Comparison of ENCODE assay signal across 8 cellular contexts in the genomic region with DNA sequence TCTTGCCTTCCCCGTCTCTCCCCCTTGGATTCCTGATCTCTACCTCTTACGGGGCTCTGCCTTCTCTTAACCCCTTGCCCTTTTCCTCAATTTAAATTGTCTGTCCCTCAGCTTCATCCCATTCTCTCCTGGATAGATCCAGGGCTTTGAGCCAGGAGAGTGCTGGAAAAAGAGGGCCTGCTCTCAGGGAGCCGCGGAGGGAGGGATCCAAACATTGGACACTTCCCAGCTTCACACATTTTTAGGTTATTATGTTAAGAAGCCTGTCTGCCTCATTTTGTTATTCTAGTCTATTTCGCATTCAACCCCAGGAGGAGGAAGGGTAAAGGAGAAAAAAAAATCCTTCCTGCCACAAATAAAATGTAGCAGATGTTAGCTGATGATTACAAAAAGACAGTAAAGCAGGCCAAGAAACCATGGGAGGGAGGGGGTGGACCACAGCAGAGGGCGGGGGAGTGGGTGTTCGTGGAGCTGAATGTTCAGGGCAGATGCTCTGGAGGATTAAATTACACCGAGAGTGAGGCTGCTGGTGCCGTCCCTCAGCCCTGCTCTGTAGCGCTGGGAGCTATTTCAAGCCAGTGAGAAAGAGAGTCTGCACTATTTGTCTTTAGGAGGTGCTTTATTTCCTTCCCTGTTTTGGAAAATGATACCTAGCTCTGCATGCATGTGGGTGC.
DNase-seq lines count a peak whose midpoint lies in the region; ATAC-seq and TF ChIP-seq lines count a peak whose summit lies in the region.

No MANE protein-coding gene starts in this region.

- no peaks in the 10 kb centered on the region for H4K20me1 ChIP-seq in PC-3 (ENCODE audit: low read length)

- H3K36me3 ChIP-seq in adipocyte (ENCODE audit: control insufficient read depth, insufficient read depth, low read length, severe bottlenecking) (no peaks in the 10 kb centered on the region), left ventricle myocardium inferior (no peaks in the 10 kb centered on the region), PC-3 (ENCODE audit: low read depth, low read length) (no peaks in the 10 kb centered on the region)

- H3F3A ChIP-seq in PC-3 (ENCODE audit: low read length, unreplicated experiment), result no peaks in the 10 kb centered on the region

- POLR2A ChIA-PET in PC-3 (lab: Charles Lee; ENCODE audit: unreplicated experiment), result no interaction called here

- H3K4me2 ChIP-seq in PC-3 (ENCODE audit: low read length), result no peak overlapping the region

- H3K4me3 ChIP-seq in adipocyte (ENCODE audit: low read length), result peak overlapping the region; percentile 65
- no peak overlapping the region for H3K4me3 ChIP-seq in left ventricle myocardium inferior
- H3K4me3 ChIP-seq in skeletal muscle cell (ENCODE audit: low read depth, low read length), result peak overlapping the region; percentile 2
- no peak overlapping the region for H3K4me3 ChIP-seq in PC-3 (ENCODE audit: low read length)

- BruUV-seq in PC-3 (replicated peaks; lab: Mats Ljungman, UMichigan), result no TSS peak

- no peaks in the 10 kb centered on the region for H3K79me2 ChIP-seq in PC-3 (ENCODE audit: low read length)

- H3K4me1 ChIP-seq in adipocyte (ENCODE audit: control insufficient read depth, insufficient read depth, low read length) (peaks cover 53% of the 10 kb centered on the region), left ventricle myocardium inferior (peaks cover 35% of the 10 kb centered on the region), PC-3 (ENCODE audit: insufficient read depth, low read length) (peaks cover 45% of the 10 kb centered on the region)

- CTCF ChIA-PET in PC-3 (lab: Charles Lee), result interaction anchor here (0.6 kb wide), 1 partner anchor 23 kb away, joined by 3 read pairs; no protein-coding TSS in a partner anchor

- H3K27ac ChIP-seq in left ventricle myocardium inferior (replicated peaks), result peak overlapping the region; percentile 74
- no peak overlapping the region; the same call in 1 of the 2 replicates for H3K27ac ChIP-seq in PC-3 (ENCODE audit: low read length)

- no peak for TF ChIP-seq CTCF in left ventricle myocardium inferior (IDR thresholded peaks at IDR 0.05; ENCODE audit: borderline replicate concordance)
- no peak for TF ChIP-seq CTCF in PC-3 (conservative IDR thresholded peaks at IDR 0.05; ENCODE audit: low read depth, low read length)

- intact Hi-C loops in left ventricle myocardium inferior (cut with micrococcal nuclease), result no loop called here
- intact Hi-C loops in PC-3 (cut with micrococcal nuclease), result loop anchor here (5.0 kb wide), 1 partner anchor 82 kb away; the partner anchor contains the start of gene SUB1

- H3K27me3 ChIP-seq in adipocyte (replicated peaks; ENCODE audit: control insufficient read depth, insufficient read depth, low read length), result no peaks in the 10 kb centered on the region
- peaks cover 18% of the 10 kb centered on the region for H3K27me3 ChIP-seq in left ventricle myocardium inferior (ENCODE audit: low read depth)
- H3K27me3 ChIP-seq in PC-3 (ENCODE audit: low read length), result no peaks in the 10 kb centered on the region

- H3K9ac ChIP-seq in adipocyte (ENCODE audit: low read length) (peak overlapping the region; percentile 77), PC-3 (ENCODE audit: low read length) (no peak overlapping the region)

- ATAC-seq in PC-3, result no peak
- ATAC-seq in HG02840 (IDR thresholded peaks at IDR 0.05; ENCODE audit: low FRiP score, unreplicated experiment), result no peak

- no peak overlapping the region for H2AFZ ChIP-seq in PC-3 (ENCODE audit: low read length)

- H3K9me2 ChIP-seq in PC-3 (replicated peaks; ENCODE audit: low read length), result no peaks in the 10 kb centered on the region

- peak; percentile 45 for DNase-seq in Daoy (ENCODE audit: low read depth)
- DNase-seq in NCI-H1436 treated with DMSO at 0.1 percent for 48 hours (lab: John Stamatoyannopoulos, UW), result peak; percentile 20
- peak; percentile 96 for DNase-seq in adipocyte (ENCODE audit: low read depth)
- peak; percentile 70 for DNase-seq in left ventricle myocardium inferior
- DNase-seq in skeletal muscle cell (ENCODE audit: low read depth), result peak; percentile 97
- DNase-seq in PC-3, result no peak
- DNase-seq in effector CD4-positive, alpha-beta T cell, result no peak

- H3K9me3 ChIP-seq in adipocyte (ENCODE audit: control insufficient read depth, low read length), result no peaks in the 10 kb centered on the region
- no peaks in the 10 kb centered on the region for H3K9me3 ChIP-seq in left ventricle myocardium inferior (replicated peaks)
- H3K9me3 ChIP-seq in PC-3 (ENCODE audit: low read length), result no peaks in the 10 kb centered on the region

Comparison
In these comparisons a context has a peak if more than half of its experiments do, and no peak if none do; other contexts are left out.
1. DNase-seq: peak in Daoy (single experiment), NCI-H1436 treated with DMSO at 0.1 percent for 48 hours (single experiment), adipocyte (single experiment), left ventricle myocardium inferior (single experiment) and skeletal muscle cell (single experiment); none in PC-3 (single experiment) and effector CD4-positive, alpha-beta T cell (single experiment).
2. H3K4me3 ChIP-seq: peak in adipocyte (single experiment) and skeletal muscle cell (single experiment); none in left ventricle myocardium inferior (single experiment) and PC-3 (single experiment).